8 cellular contexts compared by ENCODE assay signal in the genomic region with DNA sequence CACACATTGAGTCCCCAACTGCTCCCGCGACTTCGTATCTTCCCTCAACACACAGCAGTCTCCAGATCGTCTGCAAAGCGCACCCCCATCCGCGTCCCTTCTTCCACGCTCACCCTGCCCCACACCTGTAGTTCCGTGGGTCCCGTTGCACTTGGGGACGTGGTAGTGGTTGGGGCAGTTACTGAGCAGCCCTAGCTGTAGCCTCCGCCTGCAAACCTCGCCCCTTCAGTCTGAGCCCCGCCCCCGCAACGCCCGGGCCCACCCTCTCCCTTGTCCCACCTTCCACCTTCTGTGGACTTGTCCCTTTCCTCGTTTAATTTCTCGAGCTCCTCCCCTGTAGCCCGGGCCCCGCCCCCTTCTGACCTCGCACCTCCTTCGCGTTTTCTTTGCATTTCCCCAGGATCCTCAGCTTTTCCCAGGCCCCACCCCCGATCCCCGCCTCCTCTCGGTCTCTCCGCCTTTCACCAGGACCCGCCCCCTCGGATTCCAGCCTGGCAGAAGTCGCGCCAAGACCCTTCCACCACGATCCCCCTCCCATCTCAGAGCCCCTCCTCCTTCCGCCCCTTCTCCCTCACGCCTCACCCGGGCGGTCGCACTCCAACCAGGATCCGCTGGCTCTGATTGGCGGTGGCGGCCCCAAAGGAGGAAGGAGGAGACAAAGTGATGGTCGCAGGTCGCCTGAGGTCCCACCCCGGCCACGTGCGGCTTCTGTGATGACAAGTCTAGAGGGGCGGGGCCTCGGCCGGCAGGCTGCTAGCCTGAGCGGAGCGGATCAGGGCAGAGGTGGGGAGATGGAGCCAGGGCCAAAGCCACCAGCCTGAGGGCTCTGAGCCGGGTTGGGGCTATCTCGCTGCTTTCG. TPM values are rescaled to one million over a fixed set of nuclear protein-coding genes. Genes with fewer than 3 reads are reported as not detected.
A peak's percentile ranks its signal among the peaks of the same experiment; 100 is the strongest.
DNase-seq lines count a peak whose midpoint lies in the region; ATAC-seq, FAIRE-seq and TF ChIP-seq lines count a peak whose summit lies in the region.

A gene with protein sequence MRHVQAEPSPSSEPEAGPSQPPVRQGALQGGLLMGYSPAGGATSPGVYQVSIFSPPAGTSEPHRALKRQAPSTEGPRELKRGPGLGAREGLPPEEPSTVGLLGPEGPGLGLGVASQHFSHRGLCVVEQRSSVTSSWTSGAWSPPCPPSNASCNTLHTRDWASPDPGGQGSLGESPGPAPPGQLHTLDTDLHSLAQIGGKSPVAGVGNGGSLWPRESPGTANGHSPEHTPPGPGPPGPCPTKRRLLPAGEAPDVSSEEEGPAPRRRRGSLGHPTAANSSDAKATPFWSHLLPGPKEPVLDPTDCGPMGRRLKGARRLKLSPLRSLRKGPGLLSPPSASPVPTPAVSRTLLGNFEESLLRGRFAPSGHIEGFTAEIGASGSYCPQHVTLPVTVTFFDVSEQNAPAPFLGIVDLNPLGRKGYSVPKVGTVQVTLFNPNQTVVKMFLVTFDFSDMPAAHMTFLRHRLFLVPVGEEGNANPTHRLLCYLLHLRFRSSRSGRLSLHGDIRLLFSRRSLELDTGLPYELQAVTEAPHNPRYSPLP (minus strand): TSS at position 183 of the 859 bp plus-strand sequence. CDS start 7,588 bp downstream, outside the sequence.

- peak within 1 kb of the TSS; percentile 88 for H3K4me3 ChIP-seq in ACC112 (ENCODE audit: low read depth, low read length)
- H3K4me3 ChIP-seq in mammary epithelial cell (replicated peaks in 1 of 3; ENCODE audit: insufficient read depth in 1 of 3, low read depth in 2 of 3, low read length in 3 of 3): peak within 1 kb of the TSS; percentile 44 to 84 (median 65)
- peak within 1 kb of the TSS; percentile 89 for H3K4me3 ChIP-seq in iPS-20b (ENCODE audit: low read length)
- H3K4me3 ChIP-seq in small intestine (ENCODE audit: low read depth in 1 of 2, low read length in 2 of 2): peak within 1 kb of the TSS; percentile 14 to 52

- peak within 1 kb of the TSS; percentile 66 for H3K9ac ChIP-seq in mammary epithelial cell (ENCODE audit: insufficient read depth, low read length)
- H3K9ac ChIP-seq in iPS-20b (ENCODE audit: low read depth, low read length): peak within 1 kb of the TSS; percentile 69; the same call in 1 of the 2 replicates

- TF ChIP-seq CTCF in VCaP (conservative IDR thresholded peaks at IDR 0.05) (no peak), mammary epithelial cell (conservative IDR thresholded peaks at IDR 0.05 in 1 of 2, IDR thresholded peaks at IDR 0.05 in 1 of 2; ENCODE audit: extremely low read depth in 1 of 2, insufficient read depth in 1 of 2, low read depth in 1 of 2, low read length in 2 of 2) (no peak)

- H3K9me3 ChIP-seq in mammary epithelial cell (replicated peaks; ENCODE audit: insufficient read depth, low read length) (no peaks in the 10 kb centered on the region), iPS-20b (ENCODE audit: insufficient read depth, low read depth, low read length) (no peaks in the 10 kb centered on the region), small intestine (ENCODE audit: control insufficient read depth, low read depth) (no peaks in the 10 kb centered on the region)

- no peaks in the 10 kb centered on the region for H4K20me1 ChIP-seq in mammary epithelial cell (ENCODE audit: insufficient read depth, low read length)

- H3K27me3 ChIP-seq in ACC112 (ENCODE audit: insufficient read depth, low read length): no peaks in the 10 kb centered on the region
- H3K27me3 ChIP-seq in mammary epithelial cell (ENCODE audit: insufficient read depth, low read length): no peaks in the 10 kb centered on the region
- no peaks in the 10 kb centered on the region for H3K27me3 ChIP-seq in iPS-20b (ENCODE audit: insufficient read depth, low read length)
- H3K27me3 ChIP-seq in small intestine (ENCODE audit: control insufficient read depth in 2 of 2, insufficient read depth in 2 of 2, low read length in 2 of 2): no peaks in the 10 kb centered on the region

- CTCF ChIA-PET in mammary epithelial cell (lab: Charles Lee; ENCODE audit: low non-redundant PET): interaction anchor here (0.6 to 0.7 kb wide), 2 partner anchors 143 to 356 kb away, joined by 4 to 6 read pairs; no protein-coding TSS in a partner anchor

- DNase-seq in NCI-H2196 treated with DMSO at 0.1 percent for 48 hours (lab: John Stamatoyannopoulos, UW; ENCODE audit: unreplicated experiment): peak; percentile 100
- DNase-seq in mammary epithelial cell: peak; percentile 97
- DNase-seq in small intestine: peak; percentile 98

- H3K4me2 ChIP-seq in mammary epithelial cell (ENCODE audit: insufficient read depth, low read depth, low read length): peak within 1 kb of the TSS; percentile 92

- in situ Hi-C loops in mammary epithelial cell (cut with MboI; ENCODE audit: low sequenced_read_pairs in 2 of 2): loop anchor here (5.0 kb wide), 2 partner anchors 146 to 361 kb away; no protein-coding TSS in a partner anchor

- intact Hi-C loops in mammary epithelial cell (cut with micrococcal nuclease): loop anchor here (1.0 to 10.0 kb wide), 10 partner anchors 44 to 709 kb away; a partner anchor contains a TSS

- BruUV-seq in mammary epithelial cell (replicated peaks; lab: Mats Ljungman, UMichigan): no TSS peak

- peaks cover 24% of the 10 kb centered on the region for H3K79me2 ChIP-seq in ACC112 (ENCODE audit: control insufficient read depth, insufficient read depth, low read length, unreplicated experiment)
- H3K79me2 ChIP-seq in mammary epithelial cell (ENCODE audit: insufficient read depth, low read length): peaks cover 29% of the 10 kb centered on the region

- ATAC-seq in GM18870 (IDR thresholded peaks at IDR 0.05; ENCODE audit: unreplicated experiment) (peak; percentile 38), HG03135 (IDR thresholded peaks at IDR 0.05; ENCODE audit: unreplicated experiment) (peak; percentile 64)

- H3K36me3 ChIP-seq in ACC112 (ENCODE audit: insufficient read depth, low read length) (no peaks in the 10 kb centered on the region), mammary epithelial cell (ENCODE audit: insufficient read depth, low read length) (no peaks in the 10 kb centered on the region), iPS-20b (ENCODE audit: insufficient read depth, low read depth, low read length) (no peaks in the 10 kb centered on the region), small intestine (ENCODE audit: control insufficient read depth in 2 of 2, insufficient read depth in 2 of 2, low read length in 2 of 2) (no peaks in the 10 kb centered on the region)

- H3K27ac ChIP-seq in ACC112 (ENCODE audit: low read depth, low read length) (peak within 1 kb of the TSS; percentile 92), VCaP (peak within 1 kb of the TSS; percentile 82), mammary epithelial cell (ENCODE audit: insufficient read depth, low read depth, low read length) (peak within 1 kb of the TSS; percentile 69), iPS-20b (ENCODE audit: low read length) (peak within 1 kb of the TSS; percentile 15), small intestine (ENCODE audit: low read depth in 1 of 2, low read length in 1 of 2) (peak within 1 kb of the TSS; percentile 83 to 92)

- dilution Hi-C loops in mammary epithelial cell (cut with HindIII; ENCODE audit: low sequenced_read_pairs): no loop called here

- FAIRE-seq in small intestine (lab: Jason Lieb, UNC): no peak

- WGBS in mammary epithelial cell (ENCODE audit: low coverage, missing lambda C conversion rate): 1% methylated on average over 20 of the region's 54 CpGs
- WGBS in small intestine, 3 donors: 0 to 1% (median 0%) methylated on average over 46 to 54 of the region's 54 CpGs

- peaks cover 26% of the 10 kb centered on the region for H3K4me1 ChIP-seq in ACC112 (ENCODE audit: control insufficient read depth, insufficient read depth, low read length, unreplicated experiment)
- peaks cover 27% of the 10 kb centered on the region for H3K4me1 ChIP-seq in mammary epithelial cell (ENCODE audit: insufficient read depth, low read length)
- peaks cover 20% of the 10 kb centered on the region for H3K4me1 ChIP-seq in iPS-20b (ENCODE audit: insufficient read depth, low read length)
- H3K4me1 ChIP-seq in small intestine (ENCODE audit: control insufficient read depth in 2 of 2, insufficient read depth in 1 of 2, low read depth in 1 of 2, low read length in 1 of 2): peaks cover 7 to 16% of the 10 kb centered on the region in 2 donors

- H2AFZ ChIP-seq in ACC112 (ENCODE audit: low read length, unreplicated experiment) (peak within 1 kb of the TSS; percentile 92), mammary epithelial cell (ENCODE audit: low read depth, low read length) (peak within 1 kb of the TSS; percentile 93)

RNA-seq across cellular contexts. Expression of the gene that starts here (rescaled TPM):
- 10 to 100 TPM; 33.7 to 43.1 TPM for total RNA-seq in mammary epithelial cell
- 38.1 TPM for polyA plus RNA-seq in mammary epithelial cell
- polyA minus RNA-seq in mammary epithelial cell: 35.6 TPM
- polyA plus RNA-seq in small intestine: 10 to 100 TPM; 11.3 to 20.1 (median 17.8) TPM

Comparison
In these comparisons a context has a peak if more than half of its experiments do, and no peak if none do; other contexts are left out.
1. Peak in every context shown above with its lines: DNase-seq, ATAC-seq, H3K4me3 ChIP-seq and H3K27ac ChIP-seq.
2. H3K27ac ChIP-seq: peak in every context shown above with its lines; median percentile 92 in ACC112; 88 in small intestine; 82 in VCaP; 69 in mammary epithelial cell; 15 in iPS-20b.
3. H3K4me3 ChIP-seq: peak in every context shown above with its lines; median percentile 89 in iPS-20b; 88 in ACC112; 65 in mammary epithelial cell; 33 in small intestine.